ENCODE assay signal across 8 cellular contexts in the genomic region with DNA sequence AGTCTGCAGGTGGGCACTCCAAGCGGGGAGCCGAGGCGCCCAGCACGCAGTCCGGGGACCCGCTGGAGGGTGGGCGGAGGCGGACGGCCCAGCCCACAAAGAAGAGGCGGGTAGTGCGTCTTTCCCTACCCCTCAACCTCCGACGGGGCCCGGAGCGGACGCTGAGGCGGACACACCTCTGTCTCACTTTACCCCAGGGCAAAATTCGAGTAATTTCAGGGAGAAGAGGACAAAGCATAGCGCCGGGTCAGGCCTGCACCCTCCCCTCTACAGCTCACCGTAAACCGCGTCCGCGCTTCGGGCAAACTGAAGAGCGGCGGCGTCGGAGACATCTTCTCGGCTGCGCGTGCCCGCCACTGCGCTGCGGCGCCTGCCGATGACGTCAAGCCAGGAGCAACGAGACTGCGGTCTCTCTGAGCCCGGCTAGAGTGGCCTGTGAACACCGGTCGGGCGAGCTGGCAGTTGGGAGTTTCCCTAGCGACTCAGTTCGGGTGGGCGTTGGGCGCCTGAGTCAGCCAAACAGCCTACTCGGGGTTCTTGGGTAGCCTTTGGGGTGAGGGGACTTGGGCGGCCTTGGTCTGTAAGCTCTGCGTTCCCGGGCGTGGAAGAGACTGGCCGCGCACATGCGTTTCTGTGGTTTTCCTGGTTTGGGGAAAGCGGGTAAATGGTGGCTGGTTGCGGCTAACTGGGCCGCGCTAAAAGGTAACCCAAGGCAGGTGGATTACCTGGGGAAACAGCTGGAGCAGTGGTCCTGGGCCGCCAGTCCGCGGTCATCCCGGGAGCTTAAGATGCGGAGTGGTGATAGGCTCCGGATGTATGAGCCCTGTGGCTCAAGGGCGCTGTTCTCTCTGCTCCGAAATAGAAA. TPM values are rescaled to one million over a fixed set of nuclear protein-coding genes. Genes with fewer than 3 reads are reported as not detected.
DNase-seq lines count a peak whose midpoint lies in the region; ATAC-seq and TF ChIP-seq lines count a peak whose summit lies in the region.

A gene with protein sequence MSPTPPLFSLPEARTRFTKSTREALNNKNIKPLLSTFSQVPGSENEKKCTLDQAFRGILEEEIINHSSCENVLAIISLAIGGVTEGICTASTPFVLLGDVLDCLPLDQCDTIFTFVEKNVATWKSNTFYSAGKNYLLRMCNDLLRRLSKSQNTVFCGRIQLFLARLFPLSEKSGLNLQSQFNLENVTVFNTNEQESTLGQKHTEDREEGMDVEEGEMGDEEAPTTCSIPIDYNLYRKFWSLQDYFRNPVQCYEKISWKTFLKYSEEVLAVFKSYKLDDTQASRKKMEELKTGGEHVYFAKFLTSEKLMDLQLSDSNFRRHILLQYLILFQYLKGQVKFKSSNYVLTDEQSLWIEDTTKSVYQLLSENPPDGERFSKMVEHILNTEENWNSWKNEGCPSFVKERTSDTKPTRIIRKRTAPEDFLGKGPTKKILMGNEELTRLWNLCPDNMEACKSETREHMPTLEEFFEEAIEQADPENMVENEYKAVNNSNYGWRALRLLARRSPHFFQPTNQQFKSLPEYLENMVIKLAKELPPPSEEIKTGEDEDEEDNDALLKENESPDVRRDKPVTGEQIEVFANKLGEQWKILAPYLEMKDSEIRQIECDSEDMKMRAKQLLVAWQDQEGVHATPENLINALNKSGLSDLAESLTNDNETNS (minus strand): TSS at position 360 of the 865 bp plus-strand sequence. CDS start 28 bp downstream, at position 332.

- peak within 1 kb of the TSS; percentile 90 for H3K27ac ChIP-seq in suprapubic skin

- no peak for TF ChIP-seq EP300 in suprapubic skin (IDR thresholded peaks at IDR 0.05)

- peaks cover 17 to 28% of the 10 kb centered on the region in 2 donors for H3K36me3 Mint-ChIP-seq in activated naive CD4-positive, alpha-beta T cell treated with anti-CD3 and anti-CD28 coated beads, Interleukin-2, amount 50 U/mL, for 72 hours

- no peaks in the 10 kb centered on the region for H3K9me3 ChIP-seq in suprapubic skin

- WGBS in suprapubic skin, result under 1% methylated on average over 45 of the region's 69 CpGs

- H3K4me3 ChIP-seq in suprapubic skin, result peak within 1 kb of the TSS; percentile 98

- TF ChIP-seq CTCF in GM10266 (IDR thresholded peaks at IDR 0.05; ENCODE audit: control insufficient read depth, insufficient read depth, low read depth, missing control alignments) (no peak), suprapubic skin (IDR thresholded peaks at IDR 0.05) (no peak)

- ATAC-seq in HG02610 (IDR thresholded peaks at IDR 0.05; ENCODE audit: unreplicated experiment), result peak; percentile 86
- ATAC-seq in activated naive CD4-positive, alpha-beta T cell treated with anti-CD3 and anti-CD28 coated beads, Interleukin-2, amount 50 U/mL, for 72 hours, result peak; percentile 95 to 96

- peaks cover 21% of the 10 kb centered on the region for H3K4me1 ChIP-seq in suprapubic skin

- H3K36me3 ChIP-seq in suprapubic skin, result peaks cover 23% of the 10 kb centered on the region

- peak within 1 kb of the TSS; percentile 99 to 100 for H3K27ac Mint-ChIP-seq in activated naive CD4-positive, alpha-beta T cell treated with anti-CD3 and anti-CD28 coated beads, Interleukin-2, amount 50 U/mL, for 72 hours

- DNase-seq in GM10266 (ENCODE audit: extremely low spot score) (peak; percentile 89), NCI-H1092 (lab: John Stamatoyannopoulos, UW) (peak; percentile 78), SKM-1 (lab: John Stamatoyannopoulos, UW; ENCODE audit: unreplicated experiment) (peak; percentile 47), glomerular endothelial cell (ENCODE audit: extremely low read depth, low read depth, low spot score) (peak; percentile 36), occipital lobe (lab: John Stamatoyannopoulos, UW) (peak; percentile 90), suprapubic skin (ENCODE audit: low spot score in 2 of 2) (peak; percentile 92 to 94)
- peak; percentile 90 to 96 for DNase-seq in activated naive CD4-positive, alpha-beta T cell treated with anti-CD3 and anti-CD28 coated beads, Interleukin-2, amount 50 U/mL, for 72 hours (ENCODE audit: low spot score in 2 of 2)

- no peaks in the 10 kb centered on the region for H3K9me3 Mint-ChIP-seq in activated naive CD4-positive, alpha-beta T cell treated with anti-CD3 and anti-CD28 coated beads, Interleukin-2, amount 50 U/mL, for 72 hours

- no peaks in the 10 kb centered on the region for H3K27me3 ChIP-seq in suprapubic skin

- peak; percentile 64 to 85 for TF ChIP-seq POLR2A in suprapubic skin (IDR thresholded peaks at IDR 0.05)

RNA-seq across cellular contexts. Expression of the gene that starts here (rescaled TPM):
- 100 to 1,000 TPM in 1 of 2 donors, 10 to 100 TPM in 1; 84.6 to 107 TPM for total RNA-seq in activated naive CD4-positive, alpha-beta T cell treated with anti-CD3 and anti-CD28 coated beads, Interleukin-2, amount 50 U/mL, for 72 hours
- total RNA-seq in glomerular endothelial cell (34.1 and 39.4 TPM in 2 replicates), occipital lobe (117 TPM), suprapubic skin (100 to 1,000 TPM in 1 of 4 donors, 10 to 100 TPM in 3; 30.4 to 152 (median 46.8) TPM)

Comparison
In these comparisons a context has a peak if more than half of its experiments do, and no peak if none do; other contexts are left out.
1. Peak in every context shown above with its lines: DNase-seq, ATAC-seq, H3K4me3 ChIP-seq and H3K27ac ChIP-seq.
2. DNase-seq: peak in every context shown above with its lines; median percentile 93 in activated naive CD4-positive, alpha-beta T cell treated with anti-CD3 and anti-CD28 coated beads, Interleukin-2, amount 50 U/mL, for 72 hours; 93 in suprapubic skin; 90 in occipital lobe; 89 in GM10266; 78 in NCI-H1092; 47 in SKM-1; 36 in glomerular endothelial cell.